In the genomic region with DNA sequence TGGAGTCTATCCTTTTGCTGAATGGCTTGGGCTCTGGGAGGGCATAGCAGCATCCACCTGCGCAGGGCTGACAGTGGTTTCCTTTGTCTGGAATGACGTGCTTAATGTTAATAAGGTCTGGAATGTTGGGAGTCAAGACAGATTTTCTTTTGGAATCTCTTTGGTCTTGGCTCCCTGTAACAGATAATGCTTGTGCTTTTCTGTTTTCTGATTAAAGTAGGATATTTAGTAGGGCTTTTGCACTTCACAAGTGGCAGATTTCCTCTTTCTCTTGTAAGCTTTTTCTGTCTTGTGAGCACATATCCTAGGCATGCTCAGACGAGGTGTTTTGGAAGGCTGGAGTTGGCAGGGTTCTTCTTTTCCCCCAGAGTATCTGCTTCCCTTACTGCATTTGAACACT, we compare ENCODE assay signal across 13 cellular contexts.
DNase-seq lines count a peak whose midpoint lies in the region; ATAC-seq and TF ChIP-seq lines count a peak whose summit lies in the region.
"Had no signal": no experiment of that assay in that cellular context is flagged by ENCODE, and none has a peak within 500 bp of the region (broad histone marks: within the 10 kb centered on the region; RNA-seq: fewer than 3 reads in every experiment).

No MANE protein-coding gene starts in this region.

- H3K27ac ChIP-seq in SK-N-SH (ENCODE audit: low read depth in 2 of 2, low read length in 1 of 2): peak overlapping the region; percentile 43 to 67
- H3K27ac ChIP-seq in tibial nerve: peak overlapping the region; percentile 46 to 89 (median 70)

- no peaks in the 10 kb centered on the region for H3K9me2 ChIP-seq in SK-N-SH

- TF ChIP-seq EP300 in SK-N-SH (IDR thresholded peaks at IDR 0.05; ENCODE audit: borderline replicate concordance in 1 of 2, low read depth in 1 of 2, low read length in 1 of 2): no peak
- no peak for TF ChIP-seq EP300 in tibial nerve (IDR thresholded peaks at IDR 0.05)

- H3K9me3 Mint-ChIP-seq in nephron progenitor cell: no peaks in the 10 kb centered on the region
- H3K9me3 Mint-ChIP-seq: activated naive CD4-positive, alpha-beta T cell treated with anti-CD3 and anti-CD28 coated beads, Interleukin-2, amount 50 U/mL, for 72 hours had no signal

- 78% methylated on average over 3 of the region's 3 CpGs for WGBS in SK-N-SH (ENCODE audit: low lambda C conversion rate)
- WGBS in tibial nerve, 2 donors: 26 to 33% methylated on average over 3 of the region's 3 CpGs

- H3K27me3 Mint-ChIP-seq in nephron progenitor cell (ENCODE audit: low read depth, poor library complexity): peaks cover 4% of the 10 kb centered on the region

- DNase-seq in SK-N-SH: no peak
- peak; percentile 40 for DNase-seq in fibroblast of peridontal ligament (ENCODE audit: extremely low read depth)
- no peak for DNase-seq in nephron progenitor cell
- DNase-seq in tibial nerve (ENCODE audit: low spot score in 2 of 2): no peak
- no peak for DNase-seq in GM19240 (ENCODE audit: insufficient read length, low spot score)
- DNase-seq in NCI-H1417 (lab: John Stamatoyannopoulos, UW): no peak
- DNase-seq in effector CD8-positive, alpha-beta T cell (lab: John Stamatoyannopoulos, UW): no peak
- DNase-seq: NCI-H2171, T1000 had no signal

- no peak for TF ChIP-seq CTCF in SK-N-SH (IDR thresholded peaks at IDR 0.05)
- TF ChIP-seq CTCF in nephron progenitor cell (IDR thresholded peaks at IDR 0.05): no peak
- no peak for TF ChIP-seq CTCF in tibial nerve (IDR thresholded peaks at IDR 0.05)

- H3K27me3 ChIP-seq in SK-N-SH (ENCODE audit: insufficient read depth) (no peaks in the 10 kb centered on the region), tibial nerve (no peaks in the 10 kb centered on the region)

- CTCF ChIA-PET in SK-N-SH (lab: Yijun Ruan, JAX): no interaction called here

- no peak for TF ChIP-seq POLR2A in tibial nerve (IDR thresholded peaks at IDR 0.05)

- no peak for ATAC-seq in HG03135 (IDR thresholded peaks at IDR 0.05; ENCODE audit: unreplicated experiment)
- ATAC-seq: activated naive CD4-positive, alpha-beta T cell treated with anti-CD3 and anti-CD28 coated beads, Interleukin-2, amount 50 U/mL, for 72 hours; Panc1 had no signal

- peaks cover 5% of the 10 kb centered on the region for H3K4me1 Mint-ChIP-seq in nephron progenitor cell

- H3K4me1 ChIP-seq in SK-N-SH (ENCODE audit: control insufficient read depth in 1 of 2, insufficient read depth in 2 of 2, low read depth in 1 of 2, low read length in 1 of 2) (peaks cover 11 to 23% of the 10 kb centered on the region in 2 experiments), tibial nerve (peaks cover 9 to 85% (median 53%) of the 10 kb centered on the region in 4 donors)
- H3K4me1 ChIP-seq: HAP-1 had no signal

- POLR2A ChIA-PET in SK-N-SH (lab: Yijun Ruan, JAX): no interaction called here

- no peaks in the 10 kb centered on the region for H3K9me3 ChIP-seq in SK-N-SH
- no peaks in the 10 kb centered on the region for H3K9me3 ChIP-seq in tibial nerve
- H3K9me3 ChIP-seq: HAP-1 had no signal

- peak overlapping the region; percentile 2; the same call in 1 of the 2 replicates for H3K4me2 ChIP-seq in SK-N-SH

- peaks cover 10% of the 10 kb centered on the region; the same call in 1 of the 2 replicates for H4K20me1 ChIP-seq in SK-N-SH (ENCODE audit: insufficient read depth)

- H3K4me3 ChIP-seq in SK-N-SH (ENCODE audit: low read depth in 2 of 2, low read length in 1 of 2) (no peak overlapping the region), tibial nerve (no peak overlapping the region)
- H3K4me3 ChIP-seq: HAP-1 had no signal

- no peak overlapping the region for H3K4me3 Mint-ChIP-seq in nephron progenitor cell

- peaks cover 63% of the 10 kb centered on the region for H3K79me2 ChIP-seq in SK-N-SH (ENCODE audit: insufficient read depth)

- no peak for TF ChIP-seq RAD21 in SK-N-SH (IDR thresholded peaks at IDR 0.05; ENCODE audit: low read length)

- H3F3A ChIP-seq in SK-N-SH (replicated peaks; ENCODE audit: insufficient read depth): peaks cover 14% of the 10 kb centered on the region

- H3K9ac ChIP-seq in SK-N-SH: no peak overlapping the region

- no peak overlapping the region for H2AFZ ChIP-seq in SK-N-SH (ENCODE audit: low read depth)

- H3K36me3 Mint-ChIP-seq in nephron progenitor cell (ENCODE audit: low read depth): peaks cover 52% of the 10 kb centered on the region

- H3K36me3 ChIP-seq in SK-N-SH (replicated peaks in 1 of 2; ENCODE audit: control insufficient read depth in 1 of 2, insufficient read depth in 2 of 2, low read length in 1 of 2): peaks cover 8 to 50% of the 10 kb centered on the region in 2 experiments
- no peaks in the 10 kb centered on the region for H3K36me3 ChIP-seq in tibial nerve
- H3K36me3 ChIP-seq: HAP-1 had no signal

- H3K27ac Mint-ChIP-seq in nephron progenitor cell: peak overlapping the region; percentile 8
- H3K27ac Mint-ChIP-seq: activated naive CD4-positive, alpha-beta T cell treated with anti-CD3 and anti-CD28 coated beads, Interleukin-2, amount 50 U/mL, for 72 hours had no signal

TF ChIP-seq in SK-N-SH, 30 proteins besides CTCF, POLR2A, EP300 and RAD21:
- no peak for TF ChIP-seq EZH2phosphoT487 (IDR thresholded peaks at IDR 0.05; ENCODE audit: borderline replicate concordance, low read depth)
- no peak; the same call in 1 of the 2 replicates for TF ChIP-seq POLR2AphosphoS5 (IDR thresholded peaks at IDR 0.05; ENCODE audit: low read depth, low read length)
- TF ChIP-seq SIN3A (IDR thresholded peaks at IDR 0.05; ENCODE audit: borderline replicate concordance, low read depth, low read length): no peak
- no peak for TF ChIP-seq SMC3 (IDR thresholded peaks at IDR 0.05; ENCODE audit: low read depth, low read length)
- no peak for TF ChIP-seq YY1 (IDR thresholded peaks at IDR 0.05; ENCODE audit: low read depth)
- TF ChIP-seq RCOR1 (IDR thresholded peaks at IDR 0.05; ENCODE audit: low read length): no peak
- TF ChIP-seq CHD2 (IDR thresholded peaks at IDR 0.05; ENCODE audit: low read length, partially characterized antibody): no peak
- TF ChIP-seq RXRA (IDR thresholded peaks at IDR 0.05; ENCODE audit: borderline replicate concordance, low read depth): no peak
- TF ChIP-seq ZBTB33 (IDR thresholded peaks at IDR 0.05; ENCODE audit: borderline replicate concordance, low read depth): no peak
- TF ChIP-seq TAF1 (IDR thresholded peaks at IDR 0.05; ENCODE audit: borderline replicate concordance, low read depth, low read length): no peak
- TF ChIP-seq GABPA (IDR thresholded peaks at IDR 0.05; ENCODE audit: low read depth): no peak
- no peak for TF ChIP-seq NFIC (IDR thresholded peaks at IDR 0.05; ENCODE audit: borderline replicate concordance)
- TF ChIP-seq, protein P1, sequence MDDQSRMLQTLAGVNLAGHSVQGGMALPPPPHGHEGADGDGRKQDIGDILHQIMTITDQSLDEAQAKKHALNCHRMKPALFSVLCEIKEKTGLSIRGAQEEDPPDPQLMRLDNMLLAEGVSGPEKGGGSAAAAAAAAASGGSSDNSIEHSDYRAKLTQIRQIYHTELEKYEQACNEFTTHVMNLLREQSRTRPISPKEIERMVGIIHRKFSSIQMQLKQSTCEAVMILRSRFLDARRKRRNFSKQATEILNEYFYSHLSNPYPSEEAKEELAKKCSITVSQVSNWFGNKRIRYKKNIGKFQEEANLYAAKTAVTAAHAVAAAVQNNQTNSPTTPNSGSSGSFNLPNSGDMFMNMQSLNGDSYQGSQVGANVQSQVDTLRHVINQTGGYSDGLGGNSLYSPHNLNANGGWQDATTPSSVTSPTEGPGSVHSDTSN (IDR thresholded peaks at IDR 0.05): no peak
- TF ChIP-seq JUND (IDR thresholded peaks at IDR 0.05): no peak
- no peak for TF ChIP-seq TCF12 (IDR thresholded peaks at IDR 0.05)
- no peak for TF ChIP-seq NRF1 (IDR thresholded peaks at IDR 0.05; ENCODE audit: low read depth, low read length)
- no peak for TF ChIP-seq TEAD4 (IDR thresholded peaks at IDR 0.05; ENCODE audit: borderline replicate concordance, insufficient read depth)
